ENCODE assay signal across 26 cellular contexts in genomic region chr1:198483006-198483405, GRCh38. TPM values are rescaled to one million over a fixed set of nuclear protein-coding genes. Genes with fewer than 3 reads are reported as not detected.
"Had no signal": no experiment of that assay in that cellular context is flagged by ENCODE, and none has a peak within 500 bp of the region (broad histone marks: within the 10 kb centered on the region; RNA-seq: fewer than 3 reads in every experiment).

No MANE protein-coding gene starts in this region.

- H3K4me1 ChIP-seq: SJSA1 had no signal

- DNase-seq: IMR-90, Karpas-422, KG1, MG63, NCI-H1092, NCI-H1105 treated with DMSO at 0.1 percent for 48 hours, NCI-H1417 treated with DMSO at 0.1 percent for 48 hours, NCI-H146, NCI-H1694 treated with DMSO at 0.1 percent for 48 hours, NCI-H1930, NCI-H2081, NCI-H2107, NCI-H2171, NCI-H226, NCI-H446, NCI-H510A, NCI-H524 treated with DMSO at 0.1 percent for 48 hours, NCI-H69, NCI-H774, SIG-M5 had no signal

- ATAC-seq: HepG2, Panc1, SK-N-SH treated with all-trans-retinoic acid at 6 μM for 48 hours had no signal

- H3K36me3 ChIP-seq: MG63, SJSA1 had no signal

- H3K27me3 ChIP-seq: MG63, SJSA1 had no signal

- FAIRE-seq: HepG2 had no signal

- H3K27ac ChIP-seq: RWPE1, SJSA1 had no signal

- H3K9me3 ChIP-seq: SJSA1 had no signal

- H3K4me3 ChIP-seq: MG63, SJSA1 had no signal

RNA-seq across cellular contexts. Expression of gene ATP6V1G3, which starts 57.5 kb away (rescaled TPM):
- total RNA-seq: HepG2, HT1080, IMR-90, SJSA1 had no signal
